Comparison of ENCODE assay signal across 11 cellular contexts in the genomic region with DNA sequence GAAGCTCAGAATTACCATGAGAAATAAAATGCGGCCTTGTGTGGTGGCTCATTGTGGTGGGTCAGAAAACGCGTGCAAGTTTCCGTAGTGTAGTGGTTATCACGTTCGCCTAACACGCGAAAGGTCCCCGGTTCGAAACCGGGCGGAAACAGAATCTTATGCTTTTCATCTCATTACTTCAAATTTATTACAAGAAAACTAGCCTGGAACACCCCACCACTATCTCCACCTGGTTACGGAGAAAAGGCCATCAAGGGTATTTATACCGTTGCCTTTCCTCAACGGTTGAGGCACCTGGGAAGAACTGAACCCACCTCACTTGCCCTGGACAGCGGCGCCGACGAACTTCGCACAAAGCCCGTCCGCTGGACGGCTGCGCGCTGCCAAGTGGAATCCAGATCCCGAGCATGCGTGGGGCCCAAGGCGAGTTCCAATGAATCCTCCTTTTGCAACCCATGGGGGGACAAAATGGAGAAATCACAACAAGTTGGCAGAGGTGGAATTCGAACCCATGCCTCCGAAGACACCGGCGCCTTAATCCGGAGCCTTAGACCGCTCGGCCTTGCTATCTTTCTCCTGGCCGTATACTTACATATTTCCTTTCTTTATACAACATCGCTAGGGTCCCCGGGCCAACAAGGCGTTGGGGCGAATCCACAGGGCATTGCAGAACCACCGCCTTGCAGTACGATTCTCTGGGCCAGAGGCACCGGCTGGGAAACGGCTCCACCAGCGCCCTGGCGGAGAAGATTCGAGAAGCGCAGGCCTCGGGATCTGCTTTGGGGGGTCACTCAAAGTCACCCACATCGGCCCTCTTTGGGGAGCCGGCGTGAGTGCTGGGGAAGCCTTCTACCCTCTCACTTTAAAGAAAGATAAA. TPM values are rescaled to one million over a fixed set of nuclear protein-coding genes. Genes with fewer than 3 reads are reported as not detected.
DNase-seq lines count a peak whose midpoint lies in the region; ATAC-seq, FAIRE-seq and TF ChIP-seq lines count a peak whose summit lies in the region.
"Had no signal": no experiment of that assay in that cellular context is flagged by ENCODE, and none has a peak within 500 bp of the region (broad histone marks: within the 10 kb centered on the region; RNA-seq: fewer than 3 reads in every experiment).

No MANE protein-coding gene starts in this region.

- no peak overlapping the region for H3K4ac ChIP-seq in neuronal stem cell (ENCODE audit: low read length)

- ATAC-seq in K562, result no peak
- ATAC-seq in GM21360 (IDR thresholded peaks at IDR 0.05; ENCODE audit: unreplicated experiment), result no peak

- intact Hi-C loops in K562 (cut with micrococcal nuclease), result loop anchor here (10.0 kb wide), 1 partner anchor 60 kb away; no protein-coding TSS in a partner anchor

- H3K9ac ChIP-seq in K562 (ENCODE audit: insufficient read depth in 1 of 2, low read depth in 2 of 2, low read length in 2 of 2) (peak overlapping the region; percentile 21 to 91; a peak in 2 of 4 replicates), neuronal stem cell (ENCODE audit: low read depth, low read length, poor library complexity) (no peak overlapping the region)

- DNase-seq in MV-4-11 (lab: John Stamatoyannopoulos, UW), result peak; percentile 46
- peak in 1 of 4 experiments; percentile 83 for DNase-seq in K562 (ENCODE audit: extremely low read depth in 1 of 4, low spot score in 3 of 4)
- DNase-seq in neuronal stem cell (ENCODE audit: low spot score), result no peak
- DNase-seq in GM10248 (ENCODE audit: extremely low spot score), result no peak
- no peak for DNase-seq in hepatic stellate cell (ENCODE audit: low spot score)
- no peak for DNase-seq in ecto neural progenitor cell (ENCODE audit: low spot score)
- DNase-seq: occipital lobe, SHP77 treated with DMSO at 0.1 percent for 48 hours had no signal

- no peak for TF ChIP-seq CTCF in K562 (IDR thresholded peaks at IDR 0.05 in 2 of 3, conservative IDR thresholded peaks at IDR 0.05 in 1 of 3; ENCODE audit: insufficient read depth in 2 of 3, low read depth in 1 of 3, low read length in 3 of 3)
- no peak for TF ChIP-seq CTCF in GM10248 (IDR thresholded peaks at IDR 0.05; ENCODE audit: control extremely low read depth, extremely low read depth, low read depth, missing control alignments)

- POLR2A ChIA-PET in K562 (lab: Yijun Ruan, JAX), result interaction anchor here (0.6 to 1.5 kb wide), 5 partner anchors 9 to 317 kb away, joined by 3 to 8 read pairs (median 3); no protein-coding TSS in a partner anchor
- POLR2A ChIA-PET in GM10248 (lab: Yijun Ruan, JAX), result no interaction called here

- H3K27ac ChIP-seq in K562 (ENCODE audit: extremely low read depth, low read depth, low read length) (peak overlapping the region; percentile 87), neuronal stem cell (replicated peaks; ENCODE audit: low read length) (no peak overlapping the region)

- H2BK15ac ChIP-seq in neuronal stem cell (ENCODE audit: low read length), result no peak overlapping the region

- H3K9me3 ChIP-seq in K562 (replicated peaks; ENCODE audit: control insufficient read depth, insufficient read depth, low read depth, low read length) (no peaks in the 10 kb centered on the region), neuronal stem cell (replicated peaks in 1 of 2; ENCODE audit: control insufficient read depth in 2 of 2, insufficient read depth in 1 of 2, low read depth in 1 of 2, low read length in 2 of 2) (no peaks in the 10 kb centered on the region)

- H2AK5ac ChIP-seq in neuronal stem cell (ENCODE audit: low read depth, low read length), result peak overlapping the region; percentile 76

- 0 out of 2 replicates have a peak overlapping the region, but pooled peaks have one; percentile 100 for H2AFZ ChIP-seq in K562 (ENCODE audit: low read depth, low read length)
- H2AFZ ChIP-seq in neuronal stem cell (ENCODE audit: low read length), result no peak overlapping the region

- no peak overlapping the region for H4K8ac ChIP-seq in neuronal stem cell (ENCODE audit: low read depth, low read length)

- H3K27me3 ChIP-seq in K562 (ENCODE audit: control insufficient read depth in 2 of 2, insufficient read depth in 2 of 2, low read length in 2 of 2) (no peaks in the 10 kb centered on the region), neuronal stem cell (ENCODE audit: control insufficient read depth in 3 of 3, insufficient read depth in 3 of 3, low read depth in 1 of 3, low read length in 3 of 3) (peaks cover 0 to 20% (median 13%) of the 10 kb centered on the region in 3 experiments)

- peaks cover 43 to 50% of the 10 kb centered on the region in 2 experiments for H3K4me1 ChIP-seq in K562 (replicated peaks in 1 of 2; ENCODE audit: control insufficient read depth in 2 of 2, insufficient read depth in 2 of 2, low read length in 2 of 2)
- H3K4me1 ChIP-seq in neuronal stem cell (ENCODE audit: control insufficient read depth in 2 of 2, insufficient read depth in 1 of 2, low read depth in 1 of 2, low read length in 2 of 2), result peaks cover 3 to 11% of the 10 kb centered on the region in 2 donors

- CTCF ChIA-PET in K562 (lab: Yijun Ruan, JAX; ENCODE audit: low intra/inter-chr PET ratio) (no interaction called here), GM10248 (lab: Yijun Ruan, JAX) (interaction anchor here (0.9 to 1.6 kb wide), 6 partner anchors 13 to 58 kb away, joined by 3 to 8 read pairs (median 4); no protein-coding TSS in a partner anchor)

- H3K4me3 ChIP-seq in K562, result peak overlapping the region; percentile 42
- peak overlapping the region in 1 of 2 donors; percentile 70 for H3K4me3 ChIP-seq in neuronal stem cell (ENCODE audit: low read length in 2 of 2)

- no peaks in the 10 kb centered on the region for H3K36me3 ChIP-seq in K562 (ENCODE audit: control insufficient read depth, insufficient read depth, low read length)
- H3K36me3 ChIP-seq in neuronal stem cell (replicated peaks in 1 of 2; ENCODE audit: control insufficient read depth in 2 of 2, insufficient read depth in 2 of 2, low read length in 2 of 2), result no peaks in the 10 kb centered on the region

- no peak overlapping the region for H3K14ac ChIP-seq in neuronal stem cell (ENCODE audit: low read length)

- no peak for TF ChIP-seq RAD21 in K562 (CRISPR knock-in tag; conservative IDR thresholded peaks at IDR 0.05 in 1 of 2, IDR thresholded peaks at IDR 0.05 in 1 of 2)

- H2BK5ac ChIP-seq in neuronal stem cell (ENCODE audit: low read length), result no peak overlapping the region

- no peak overlapping the region for H4K91ac ChIP-seq in neuronal stem cell (ENCODE audit: low read depth, low read length, poor library complexity)

- H3K4me2 ChIP-seq in K562 (ENCODE audit: insufficient read depth, low read length), result peak overlapping the region; percentile 92
- H3K4me2 ChIP-seq in neuronal stem cell (ENCODE audit: insufficient read depth, low read length, poor library complexity, severe bottlenecking), result peak overlapping the region; percentile 19

- BruUV-seq in K562 (replicated peaks; lab: Mats Ljungman, UMichigan), result no TSS peak

- H2BK12ac ChIP-seq in neuronal stem cell (ENCODE audit: low read length), result no peak overlapping the region

- peak; percentile 97 for FAIRE-seq in G401.6 (lab: Jason Lieb, UNC)
- FAIRE-seq in K562 (lab: Jason Lieb, UNC), result peak; percentile 94

- no peaks in the 10 kb centered on the region for H4K20me1 ChIP-seq in K562 (replicated peaks; ENCODE audit: control insufficient read depth, insufficient read depth, low read length)

- no peak overlapping the region for H3K18ac ChIP-seq in neuronal stem cell (ENCODE audit: low read length)

- H2BK120ac ChIP-seq in neuronal stem cell (ENCODE audit: low read depth, low read length), result no peak overlapping the region

- no peaks in the 10 kb centered on the region for H3K79me2 ChIP-seq in K562 (ENCODE audit: control insufficient read depth, insufficient read depth, low read length)

- TF ChIP-seq POLR2A in K562 (conservative IDR thresholded peaks at IDR 0.05), result no peak

- no peaks in the 10 kb centered on the region for H3K79me1 ChIP-seq in neuronal stem cell (ENCODE audit: low read depth, low read length)

- H3K23ac ChIP-seq in neuronal stem cell (ENCODE audit: low read depth, low read length, poor library complexity), result no peak overlapping the region

- whole genome bisulfite sequencing in K562 (ENCODE audit: insufficient coverage, low coverage, missing lambda C conversion rate), result 63% methylated on average over 43 of the region's 52 CpGs
- no CpG with 5 or more reads among the region's 52 CpGs for WGBS in neuronal stem cell (ENCODE audit: extremely low coverage in 2 of 2, insufficient read length in 2 of 2, insufficient replicate concordance in 1 of 2), 2 donors

- no peak for TF ChIP-seq EP300 in K562 (IDR thresholded peaks at IDR 0.05; ENCODE audit: low read length)

- in situ Hi-C loops in K562 (cut with MboI), result no loop called here

- no peaks in the 10 kb centered on the region for H3K9me1 ChIP-seq in K562 (ENCODE audit: control insufficient read depth, insufficient read depth, low read length)

RNA-seq across cellular contexts. Expression of gene OR2V2, which starts 16.9 kb away (rescaled TPM):
- total RNA-seq in K562 (2011; cell fraction: chromatin; rRNA removed; ENCODE audit: low replicate concordance), result not detected in 2 replicates
- not detected in 2 replicates for total RNA-seq in K562 (2011; cell fraction: nucleolus; rRNA removed)
- total RNA-seq in K562 (2011; cell fraction: nucleoplasm; rRNA removed), result not detected in 2 replicates
- total RNA-seq in K562 (2014; rRNA removed), result not detected in 2 replicates
- not detected in 2 replicates for total RNA-seq in K562 (2014; rRNA removed; fragmentation: Illumina TruSeq; extraction: Trizol)
- not detected in 2 replicates for total RNA-seq in K562 (2015; rRNA removed; fragmentation: Illumina TruSeq; extraction: Trizol)
- not detected in 2 replicates for total RNA-seq in K562 (2021)
- polyA plus RNA-seq in K562 (2011; rRNA removed), result not detected in 2 replicates
- polyA plus RNA-seq in K562 (2011; cell fraction: cytosol; rRNA removed), result not detected in 2 replicates
- polyA plus RNA-seq in K562 (2011; cell fraction: nucleus; rRNA removed), result not detected in 2 replicates
- polyA plus RNA-seq in K562 (2012), result not detected in 2 replicates
- not detected in 2 replicates for polyA plus RNA-seq in K562 (2014; fragmentation: Illumina TruSeq; extraction: Trizol)
- polyA plus RNA-seq in K562 (2014; fragmentation: Nextera tagmentation; extraction: Ambion mirVana), result under 1 TPM in 1 of 2 experiments, not detected in 1; 0.01 TPM
- not detected in 2 replicates for polyA plus RNA-seq in K562 (2014; rRNA removed)
- not detected in 2 replicates for polyA minus RNA-seq in K562 (2011; rRNA and poly(A)+ RNA removed)
- not detected in 2 replicates for polyA minus RNA-seq in K562 (2011; cell fraction: cytosol; rRNA and poly(A)+ RNA removed)
- not detected in 2 replicates for polyA minus RNA-seq in K562 (2011; cell fraction: nucleus; rRNA and poly(A)+ RNA removed)
- polyA plus RNA-seq in neuronal stem cell (2013, experiment 1 of 2), result not detected
- not detected for polyA plus RNA-seq in neuronal stem cell (2013, experiment 2 of 2)
- total RNA-seq: occipital lobe had no signal
- polyA plus RNA-seq: adipose tissue had no signal

RNA-seq across cellular contexts. Expression of gene OR2V1, which starts 33.3 kb away (rescaled TPM):
- total RNA-seq in K562 (2011; cell fraction: chromatin; rRNA removed; ENCODE audit: low replicate concordance), result not detected in 2 replicates
- total RNA-seq in K562 (2011; cell fraction: nucleolus; rRNA removed), result not detected in 2 replicates
- total RNA-seq in K562 (2011; cell fraction: nucleoplasm; rRNA removed), result not detected in 2 replicates
- total RNA-seq in K562 (2014; rRNA removed) (0.08 TPM in 1 of 2 replicates, not detected in the other), K562 (2014; rRNA removed; fragmentation: Illumina TruSeq; extraction: Trizol) (0.04 TPM in 1 of 2 replicates, not detected in the other), K562 (2015; rRNA removed; fragmentation: Illumina TruSeq; extraction: Trizol) (not detected in 2 replicates), K562 (2021) (0.07 TPM in 1 of 2 replicates, not detected in the other)
- polyA plus RNA-seq in K562 (2011; rRNA removed) (0.05 and 0.15 TPM in 2 replicates), K562 (2014; fragmentation: Illumina TruSeq; extraction: Trizol) (0.10 TPM in 1 of 2 replicates, not detected in the other), K562 (2014; fragmentation: Nextera tagmentation; extraction: Ambion mirVana) (under 1 TPM; 0.15 to 0.28 TPM), K562 (2014; rRNA removed) (0.07 TPM in 1 of 2 replicates, not detected in the other)
- 0.03 TPM in 2 replicates for polyA plus RNA-seq in K562 (2011; cell fraction: cytosol; rRNA removed)
- polyA plus RNA-seq in K562 (2011; cell fraction: nucleus; rRNA removed), result not detected in 2 replicates
- 0.06 and 0.08 TPM in 2 replicates for polyA plus RNA-seq in K562 (2012)
- polyA minus RNA-seq in K562 (2011; rRNA and poly(A)+ RNA removed), result 0.12 TPM in 1 of 2 replicates, not detected in the other
- polyA minus RNA-seq in K562 (2011; cell fraction: cytosol; rRNA and poly(A)+ RNA removed), result not detected in 2 replicates
- polyA minus RNA-seq in K562 (2011; cell fraction: nucleus; rRNA and poly(A)+ RNA removed), result not detected in 2 replicates
- polyA plus RNA-seq in neuronal stem cell (2013, experiment 1 of 2), result not detected
- not detected for polyA plus RNA-seq in neuronal stem cell (2013, experiment 2 of 2)
- total RNA-seq: occipital lobe had no signal
- polyA plus RNA-seq: adipose tissue had no signal

RNA-seq across cellular contexts. Expression of gene TRIM7, which starts 40.7 kb away (rescaled TPM):
- 5.4 and 8.3 TPM in 2 replicates for total RNA-seq in K562 (2011; cell fraction: chromatin; rRNA removed; ENCODE audit: low replicate concordance)
- 6.2 and 7.5 TPM in 2 replicates for total RNA-seq in K562 (2011; cell fraction: nucleolus; rRNA removed)
- total RNA-seq in K562 (2011; cell fraction: nucleoplasm; rRNA removed), result 7.2 and 7.9 TPM in 2 replicates
- total RNA-seq in K562 (2014; rRNA removed) (12.9 and 13.8 TPM in 2 replicates), K562 (2014; rRNA removed; fragmentation: Illumina TruSeq; extraction: Trizol) (8.4 and 11.7 TPM in 2 replicates), K562 (2015; rRNA removed; fragmentation: Illumina TruSeq; extraction: Trizol) (8.9 and 9.0 TPM in 2 replicates), K562 (2021) (10.3 and 12.4 TPM in 2 replicates)
- polyA plus RNA-seq in K562 (2011; rRNA removed) (7.1 and 12.6 TPM in 2 replicates), K562 (2014; fragmentation: Illumina TruSeq; extraction: Trizol) (5.4 and 7.7 TPM in 2 replicates), K562 (2014; fragmentation: Nextera tagmentation; extraction: Ambion mirVana) (1 to 10 TPM; 2.6 to 3.2 TPM), K562 (2014; rRNA removed) (12.4 and 14.9 TPM in 2 replicates)
- polyA plus RNA-seq in K562 (2011; cell fraction: cytosol; rRNA removed), result 4.5 and 12.8 TPM in 2 replicates
- polyA plus RNA-seq in K562 (2011; cell fraction: nucleus; rRNA removed), result 8.4 and 8.9 TPM in 2 replicates
- polyA plus RNA-seq in K562 (2012), result 6.9 and 17.6 TPM in 2 replicates
- polyA minus RNA-seq in K562 (2011; rRNA and poly(A)+ RNA removed), result 3.3 and 4.2 TPM in 2 replicates
- 3.4 and 4.1 TPM in 2 replicates for polyA minus RNA-seq in K562 (2011; cell fraction: cytosol; rRNA and poly(A)+ RNA removed)
- 2.6 and 3.3 TPM in 2 replicates for polyA minus RNA-seq in K562 (2011; cell fraction: nucleus; rRNA and poly(A)+ RNA removed)
- 0.28 TPM for polyA plus RNA-seq in neuronal stem cell (2013, experiment 1 of 2)
- polyA plus RNA-seq in neuronal stem cell (2013, experiment 2 of 2), result 0.28 TPM

RNA-seq across cellular contexts. Expression of gene TRIM41, which starts 58.8 kb away (rescaled TPM):
- 93.5 and 120 TPM in 2 replicates for total RNA-seq in K562 (2011; cell fraction: chromatin; rRNA removed; ENCODE audit: low replicate concordance)
- total RNA-seq in K562 (2011; cell fraction: nucleolus; rRNA removed), result 59.6 and 64.0 TPM in 2 replicates
- total RNA-seq in K562 (2011; cell fraction: nucleoplasm; rRNA removed), result 84.3 and 102 TPM in 2 replicates
- total RNA-seq in K562 (2014; rRNA removed), result 29.5 and 31.6 TPM in 2 replicates
- total RNA-seq in K562 (2014; rRNA removed; fragmentation: Illumina TruSeq; extraction: Trizol), result 11.4 and 14.2 TPM in 2 replicates
- total RNA-seq in K562 (2015; rRNA removed; fragmentation: Illumina TruSeq; extraction: Trizol), result 21.7 and 25.6 TPM in 2 replicates
- total RNA-seq in K562 (2021), result 37.7 and 47.6 TPM in 2 replicates
- 15.6 and 19.3 TPM in 2 replicates for polyA plus RNA-seq in K562 (2011; rRNA removed)
- polyA plus RNA-seq in K562 (2011; cell fraction: cytosol; rRNA removed), result 15.7 and 25.0 TPM in 2 replicates
- 121 and 125 TPM in 2 replicates for polyA plus RNA-seq in K562 (2011; cell fraction: nucleus; rRNA removed)
- 32.5 and 45.1 TPM in 2 replicates for polyA plus RNA-seq in K562 (2012)
- polyA plus RNA-seq in K562 (2014; fragmentation: Illumina TruSeq; extraction: Trizol), result 20.9 and 29.8 TPM in 2 replicates
- polyA plus RNA-seq in K562 (2014; fragmentation: Nextera tagmentation; extraction: Ambion mirVana), result 1 to 10 TPM; 1.8 to 2.1 TPM
- 34.8 and 39.3 TPM in 2 replicates for polyA plus RNA-seq in K562 (2014; rRNA removed)
- 14.0 and 16.6 TPM in 2 replicates for polyA minus RNA-seq in K562 (2011; rRNA and poly(A)+ RNA removed)
- 7.3 and 9.5 TPM in 2 replicates for polyA minus RNA-seq in K562 (2011; cell fraction: cytosol; rRNA and poly(A)+ RNA removed)
- 19.9 and 22.7 TPM in 2 replicates for polyA minus RNA-seq in K562 (2011; cell fraction: nucleus; rRNA and poly(A)+ RNA removed)
- 21.0 TPM for polyA plus RNA-seq in neuronal stem cell (2013, experiment 1 of 2)
- 21.3 TPM for polyA plus RNA-seq in neuronal stem cell (2013, experiment 2 of 2)
